ENCODE assay signal across 1 cellular context in the genomic region with DNA sequence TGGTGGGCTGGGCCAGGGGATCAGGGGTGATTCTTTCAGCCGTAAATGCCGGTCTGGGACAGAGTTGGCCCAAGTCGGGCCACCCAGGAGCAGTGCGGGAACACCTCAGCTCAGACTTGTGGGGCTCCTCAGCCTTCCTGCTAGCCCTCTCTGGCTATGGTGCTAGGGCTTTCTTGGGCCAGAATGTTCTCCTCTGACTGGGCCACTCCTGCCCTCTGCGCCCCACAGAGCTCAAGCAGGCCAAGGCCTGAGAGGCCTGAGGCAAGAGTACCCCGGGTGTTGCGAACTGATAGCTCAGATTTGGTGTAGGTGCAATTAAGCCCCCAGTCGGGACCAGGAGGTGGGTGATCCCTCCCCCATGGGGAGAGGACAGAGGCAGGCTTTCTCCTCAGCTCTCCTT.
TF ChIP-seq lines count a peak whose summit lies in the region.

No MANE protein-coding gene starts in this region.

TF ChIP-seq in H1, 55 proteins besides CTCF, POLR2A, EP300 and RAD21:
- TF ChIP-seq SP1 (IDR thresholded peaks at IDR 0.05; ENCODE audit: low read depth, low read length), result no peak
- no peak for TF ChIP-seq CREB1 (IDR thresholded peaks at IDR 0.05)
- TF ChIP-seq EGR1 (IDR thresholded peaks at IDR 0.05; ENCODE audit: borderline replicate concordance, low read depth, low read length), result no peak
- TF ChIP-seq TAF7 (optimal IDR thresholded peaks at IDR 0.05; ENCODE audit: borderline replicate concordance, low read depth, low read length), result no peak
- TF ChIP-seq EZH2 (IDR thresholded peaks at IDR 0.05; ENCODE audit: low read depth, low read length, severe bottlenecking), result no peak
- TF ChIP-seq HDAC6 (IDR thresholded peaks at IDR 0.05; ENCODE audit: low read depth, low read length), result no peak
- TF ChIP-seq CHD1 (IDR thresholded peaks at IDR 0.05; ENCODE audit: low read depth, low read length), result no peak
